9 cellular contexts compared by ENCODE assay signal in the genomic region with DNA sequence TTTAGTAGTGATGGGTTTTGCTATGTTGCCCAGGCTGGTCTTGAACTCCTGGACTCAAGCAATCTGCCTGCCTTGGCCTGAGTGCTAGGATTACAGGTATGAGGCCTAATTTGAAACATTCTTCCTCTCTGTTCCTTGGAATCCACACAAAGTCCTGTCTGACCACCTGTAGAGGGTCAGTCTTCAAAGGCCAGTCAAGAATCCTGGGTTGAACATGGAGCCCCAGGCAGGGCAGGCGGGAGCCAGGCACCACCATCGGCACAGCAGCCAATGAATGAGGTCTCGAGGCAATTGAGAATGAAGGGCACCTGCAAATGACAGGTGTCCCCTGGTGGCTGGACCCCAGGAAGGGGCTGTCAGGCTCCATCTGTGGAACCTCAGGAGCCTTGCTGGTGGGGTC. TPM values are rescaled to one million over a fixed set of nuclear protein-coding genes. Genes with fewer than 3 reads are reported as not detected.
"Had no signal": no experiment of that assay in that cellular context is flagged by ENCODE, and none has a peak within 500 bp of the region (broad histone marks: within the 10 kb centered on the region; RNA-seq: fewer than 3 reads in every experiment).

No MANE protein-coding gene starts in this region.

- H3K27ac Mint-ChIP-seq: IgD-negative memory B cell had no signal

- H3K4me3 Mint-ChIP-seq: IgD-negative memory B cell had no signal

- H3K27me3 Mint-ChIP-seq: IgD-negative memory B cell had no signal

- H2AFZ ChIP-seq: GM23248 had no signal

- DNase-seq: GM23248, H7, KBM-7 had no signal

- H3K4me2 ChIP-seq: KMS-11 had no signal

- H3K27ac ChIP-seq: GM23248, HL-60, KMS-11 had no signal

- H3K4me1 Mint-ChIP-seq: IgD-negative memory B cell had no signal

- ATAC-seq: HCT116, HepG2 had no signal

- H3K36me3 Mint-ChIP-seq: IgD-negative memory B cell had no signal

- H3K9ac ChIP-seq: GM23248, KMS-11 had no signal

- H3K9me3 Mint-ChIP-seq: IgD-negative memory B cell had no signal

- H3K36me3 ChIP-seq: HAP-1 had no signal

- H3K4me3 ChIP-seq: GM23248, HAP-1 had no signal

- H3K9me3 ChIP-seq: HAP-1 had no signal

RNA-seq across cellular contexts. Expression of a gene that starts 17.4 kb away (rescaled TPM):
- polyA plus RNA-seq: IgD-negative memory B cell had no signal
